In the genomic region with DNA sequence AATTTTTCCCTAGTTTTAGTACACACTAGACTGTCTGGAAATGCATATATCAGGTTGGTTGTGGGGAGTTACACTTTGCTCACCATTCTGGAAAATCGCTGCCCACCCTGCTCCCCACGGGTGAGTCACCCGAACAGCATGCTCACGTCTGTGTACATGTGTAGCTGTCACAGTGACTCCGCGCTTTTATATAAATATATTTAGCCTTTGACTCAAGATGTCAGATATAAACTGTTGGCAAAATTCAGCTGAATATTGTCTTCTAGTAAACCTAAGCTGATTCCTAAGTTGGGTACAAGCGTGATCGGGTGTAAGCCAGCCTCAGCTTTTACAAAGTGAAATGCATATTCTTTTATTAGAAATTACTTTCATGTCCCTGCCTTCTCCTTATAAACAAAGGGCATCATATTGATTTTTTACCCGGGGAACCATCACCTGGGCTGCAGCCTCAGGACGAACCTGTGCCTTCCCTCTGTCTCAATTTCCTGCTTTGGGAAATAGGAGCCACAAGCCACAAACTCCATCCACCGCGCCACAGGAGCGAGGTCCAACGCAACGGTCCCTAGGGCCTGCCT, we compare ENCODE assay signal across 8 cellular contexts. TPM values are rescaled to one million over a fixed set of nuclear protein-coding genes. Genes with fewer than 3 reads are reported as not detected.
DNase-seq lines count a peak whose midpoint lies in the region; ATAC-seq, FAIRE-seq and TF ChIP-seq lines count a peak whose summit lies in the region.

No MANE protein-coding gene starts in this region.

- H3K4me1 ChIP-seq in small intestine (ENCODE audit: control insufficient read depth in 2 of 2, insufficient read depth in 1 of 2, low read depth in 1 of 2, low read length in 1 of 2): peaks cover 0 to 13% of the 10 kb centered on the region in 2 donors

- peak; percentile 76 for DNase-seq in activated effector memory CD4-positive, alpha-beta T cell treated with anti-CD3 and anti-CD28 coated beads, Interleukin-2, amount 50 U/mL, for 16 hours
- DNase-seq in activated effector memory CD4-positive, alpha-beta T cell treated with Interleukin-2 at 50 U/mL for 16 hours: no peak
- no peak for DNase-seq in WERI-Rb-1
- DNase-seq in glomerular visceral epithelial cell (ENCODE audit: extremely low spot score): peak; percentile 41
- no peak for DNase-seq in small intestine
- no peak for DNase-seq in cerebellar cortex (ENCODE audit: low spot score)

- FAIRE-seq in small intestine (lab: Jason Lieb, UNC): no peak

- 22 to 32% (median 25%) methylated on average over 15 of the region's 15 CpGs for WGBS in small intestine, 3 donors

- H3K27ac ChIP-seq in WERI-Rb-1 (no peak overlapping the region), small intestine (ENCODE audit: low read depth in 1 of 2, low read length in 1 of 2) (peak overlapping the region; percentile 36 to 99)

- no peak for TF ChIP-seq CTCF in WERI-Rb-1 (IDR thresholded peaks at IDR 0.05; ENCODE audit: low read depth, low read length)

- no peaks in the 10 kb centered on the region for H3K27me3 ChIP-seq in WERI-Rb-1 (ENCODE audit: insufficient read depth, low read depth, severe bottlenecking)
- no peaks in the 10 kb centered on the region for H3K27me3 ChIP-seq in small intestine (ENCODE audit: control insufficient read depth in 2 of 2, insufficient read depth in 2 of 2, low read length in 2 of 2)

- peak overlapping the region; percentile 97 for H3K4me3 ChIP-seq in WERI-Rb-1 (ENCODE audit: low read depth, low read length)
- peak overlapping the region in 1 of 2 donors; percentile 66 for H3K4me3 ChIP-seq in small intestine (ENCODE audit: low read depth in 1 of 2, low read length in 2 of 2)

- no peaks in the 10 kb centered on the region for H3K9me3 ChIP-seq in WERI-Rb-1 (ENCODE audit: severe bottlenecking)
- H3K9me3 ChIP-seq in small intestine (ENCODE audit: control insufficient read depth, low read depth): no peaks in the 10 kb centered on the region

- ATAC-seq in HG03565 (IDR thresholded peaks at IDR 0.05; ENCODE audit: unreplicated experiment) (no peak), GM19035 (IDR thresholded peaks at IDR 0.05; ENCODE audit: unreplicated experiment) (no peak)

- H3K36me3 ChIP-seq in WERI-Rb-1 (peaks cover 5% of the 10 kb centered on the region; the same call in 1 of the 2 replicates), small intestine (ENCODE audit: control insufficient read depth in 2 of 2, insufficient read depth in 2 of 2, low read length in 2 of 2) (no peaks in the 10 kb centered on the region)

RNA-seq across cellular contexts. Expression of gene SDCBP2, which starts 4.3 kb away (rescaled TPM):
- polyA plus RNA-seq in small intestine: 100 to 1,000 TPM; 102 to 724 (median 481) TPM

RNA-seq across cellular contexts. Expression of gene SNPH, which starts 58.6 kb away (rescaled TPM):
- polyA plus RNA-seq in small intestine: 1 to 10 TPM in 1 of 3 donors, under 1 TPM in 2; 0.45 to 3.2 (median 0.81) TPM

Comparison
In these comparisons a context has a peak if more than half of its experiments do, and no peak if none do; other contexts are left out.
1. DNase-seq: peak in activated effector memory CD4-positive, alpha-beta T cell treated with anti-CD3 and anti-CD28 coated beads, Interleukin-2, amount 50 U/mL, for 16 hours (single experiment) and glomerular visceral epithelial cell (single experiment); none in activated effector memory CD4-positive, alpha-beta T cell treated with Interleukin-2 at 50 U/mL for 16 hours (single experiment), WERI-Rb-1 (single experiment), small intestine (single experiment) and cerebellar cortex (single experiment).